ENCODE assay signal across 21 cellular contexts in genomic region chr19:33093420-33094210, GRCh38. TPM values are rescaled to one million over a fixed set of nuclear protein-coding genes. Genes with fewer than 3 reads are reported as not detected.
DNase-seq lines count a peak whose midpoint lies in the region; ATAC-seq, FAIRE-seq and TF ChIP-seq lines count a peak whose summit lies in the region.
"Had no signal": no experiment of that assay in that cellular context is flagged by ENCODE, and none has a peak within 500 bp of the region (broad histone marks: within the 10 kb centered on the region; RNA-seq: fewer than 3 reads in every experiment).

No MANE protein-coding gene starts in this region.

- H3K9me3 Mint-ChIP-seq in nephron progenitor cell, result no peaks in the 10 kb centered on the region
- H3K9me3 Mint-ChIP-seq: CD4-positive, alpha-beta memory T cell; GM23338; H9; IgD-negative memory B cell had no signal

- H3K27ac ChIP-seq in HEK293 (ENCODE audit: extremely low read depth, low read depth, low read length) (peak overlapping the region; percentile 49; the same call in 1 of the 2 replicates), upper lobe of left lung (no peak overlapping the region)
- H3K27ac ChIP-seq: C4-2B had no signal

- no peak overlapping the region for H3K4me3 ChIP-seq in HEK293 (ENCODE audit: low read depth, low read length)
- no peak overlapping the region for H3K4me3 ChIP-seq in bronchial epithelial cell (ENCODE audit: low read depth, low read length)
- no peak overlapping the region for H3K4me3 ChIP-seq in upper lobe of left lung
- H3K4me3 ChIP-seq: GM23338 had no signal

- no peaks in the 10 kb centered on the region for H3K27me3 ChIP-seq in bronchial epithelial cell (ENCODE audit: control insufficient read depth, insufficient read depth, low read length)
- no peaks in the 10 kb centered on the region for H3K27me3 ChIP-seq in upper lobe of left lung
- H3K27me3 ChIP-seq: BE2C had no signal

- no peaks in the 10 kb centered on the region for H3K27me3 Mint-ChIP-seq in nephron progenitor cell (ENCODE audit: low read depth, poor library complexity)
- H3K27me3 Mint-ChIP-seq: CD4-positive, alpha-beta memory T cell; IgD-negative memory B cell had no signal

- no peak for TF ChIP-seq POLR2A in upper lobe of left lung (IDR thresholded peaks at IDR 0.05)

- no peak for TF ChIP-seq EP300 in upper lobe of left lung (IDR thresholded peaks at IDR 0.05)

- H3K4me1 ChIP-seq in HEK293 (ENCODE audit: control insufficient read depth, insufficient read depth, low read length), result no peaks in the 10 kb centered on the region
- H3K4me1 ChIP-seq in upper lobe of left lung, result no peaks in the 10 kb centered on the region
- H3K4me1 ChIP-seq: BE2C had no signal

- no peaks in the 10 kb centered on the region for H3K4me1 Mint-ChIP-seq in nephron progenitor cell
- H3K4me1 Mint-ChIP-seq: GM23338 had no signal

- 93 to 97% methylated on average over 11 of the region's 11 CpGs for WGBS in upper lobe of left lung, 2 donors

- POLR2A ChIA-PET in HEK293 (lab: Yijun Ruan, JAX), result no interaction called here

- H3K36me3 ChIP-seq in HEK293 (ENCODE audit: control insufficient read depth in 2 of 2, insufficient read depth in 1 of 2, low read length in 2 of 2) (peaks cover 78 to 98% of the 10 kb centered on the region in 2 experiments), bronchial epithelial cell (ENCODE audit: control insufficient read depth, insufficient read depth, low read length) (peaks cover 18% of the 10 kb centered on the region), upper lobe of left lung (peaks cover 51 to 98% (median 76%) of the 10 kb centered on the region in 4 donors)

- no peak for DNase-seq in bronchial epithelial cell (ENCODE audit: low read depth)
- DNase-seq in nephron progenitor cell, result no peak
- DNase-seq in upper lobe of left lung, result no peak
- no peak for DNase-seq in NCI-H1694 treated with DMSO at 0.1 percent for 48 hours (lab: John Stamatoyannopoulos, UW)
- DNase-seq: BE2C; CD4-positive, alpha-beta memory T cell; COR-L47; DMS153; DMS79 treated with DMSO at 0.1 percent for 48 hours; EL; H9 had no signal

- H3K36me3 Mint-ChIP-seq in nephron progenitor cell (ENCODE audit: low read depth), result peaks cover 51% of the 10 kb centered on the region

- TF ChIP-seq CTCF in HEK293 (tag by site-specific recombination; IDR thresholded peaks at IDR 0.05), result no peak
- TF ChIP-seq CTCF in bronchial epithelial cell (IDR thresholded peaks at IDR 0.05; ENCODE audit: insufficient read depth, low read length, severe bottlenecking), result no peak
- TF ChIP-seq CTCF in nephron progenitor cell (IDR thresholded peaks at IDR 0.05), result no peak
- no peak for TF ChIP-seq CTCF in upper lobe of left lung (IDR thresholded peaks at IDR 0.05)

- H3K4me3 Mint-ChIP-seq in nephron progenitor cell, result no peak overlapping the region
- H3K4me3 Mint-ChIP-seq: CD4-positive, alpha-beta memory T cell; GM23338; H9; IgD-negative memory B cell had no signal

- H3K9me3 ChIP-seq in HEK293 (ENCODE audit: control insufficient read depth, insufficient read depth, low read depth, low read length), result no peaks in the 10 kb centered on the region; the same call in 1 of the 2 replicates
- no peaks in the 10 kb centered on the region for H3K9me3 ChIP-seq in upper lobe of left lung
- H3K9me3 ChIP-seq: BE2C had no signal

- ATAC-seq in upper lobe of left lung (ENCODE audit: low FRiP score in 2 of 2), result no peak
- ATAC-seq in HG03135 (IDR thresholded peaks at IDR 0.05; ENCODE audit: unreplicated experiment), result no peak
- no peak for ATAC-seq in HG02678 (IDR thresholded peaks at IDR 0.05; ENCODE audit: unreplicated experiment)
- ATAC-seq: GM23338 had no signal

- FAIRE-seq in bronchial epithelial cell (lab: Jason Lieb, UNC), result peak; percentile 7
- FAIRE-seq: A204.1, D721Med, G401.6, GM12891 had no signal

- peak overlapping the region; percentile 74 for H3K27ac Mint-ChIP-seq in nephron progenitor cell
- H3K27ac Mint-ChIP-seq: GM23338, H9, IgD-negative memory B cell had no signal

- CTCF ChIA-PET in HEK293 (lab: Yijun Ruan, JAX), result interaction anchor here (0.8 kb wide), 1 partner anchor 32 kb away, joined by 4 read pairs; no protein-coding TSS in a partner anchor

TF ChIP-seq in HEK293, 187 proteins besides CTCF, POLR2A, EP300 and RAD21:
- TF ChIP-seq FEZF1 (tag by site-specific recombination; IDR thresholded peaks at IDR 0.05) (peak; percentile 33), ZBTB26 (tag by site-specific recombination; optimal IDR thresholded peaks at IDR 0.05) (no peak), ZNF211 (tag by site-specific recombination; IDR thresholded peaks at IDR 0.05; ENCODE audit: low read depth) (no peak)
TF ChIP-seq in HEK293: peak in this region for 1.

RNA-seq across cellular contexts. Expression of gene GPATCH1, which starts 12.6 kb away (rescaled TPM):
- 6.3 and 8.2 TPM in 2 replicates for total RNA-seq in bronchial epithelial cell
- 10 to 100 TPM in 1 of 6 donors, 1 to 10 TPM in 5; 4.7 to 11.5 (median 6.8) TPM for total RNA-seq in upper lobe of left lung

RNA-seq across cellular contexts. Expression of gene RHPN2, which starts 28.9 kb away (rescaled TPM):
- total RNA-seq in bronchial epithelial cell (16.3 and 22.1 TPM in 2 replicates), upper lobe of left lung (10 to 100 TPM in 4 of 6 donors, 1 to 10 TPM in 2; 5.6 to 33.5 (median 13.1) TPM)

RNA-seq across cellular contexts. Expression of gene WDR88, which starts 38.3 kb away (rescaled TPM):
- not detected in 2 replicates for total RNA-seq in bronchial epithelial cell
- under 1 TPM in 1 of 6 donors, not detected in 5; 0.34 TPM for total RNA-seq in upper lobe of left lung
- total RNA-seq: GM23338, H9 had no signal
